Comparison of ENCODE assay signal across 9 cellular contexts in the genomic region with DNA sequence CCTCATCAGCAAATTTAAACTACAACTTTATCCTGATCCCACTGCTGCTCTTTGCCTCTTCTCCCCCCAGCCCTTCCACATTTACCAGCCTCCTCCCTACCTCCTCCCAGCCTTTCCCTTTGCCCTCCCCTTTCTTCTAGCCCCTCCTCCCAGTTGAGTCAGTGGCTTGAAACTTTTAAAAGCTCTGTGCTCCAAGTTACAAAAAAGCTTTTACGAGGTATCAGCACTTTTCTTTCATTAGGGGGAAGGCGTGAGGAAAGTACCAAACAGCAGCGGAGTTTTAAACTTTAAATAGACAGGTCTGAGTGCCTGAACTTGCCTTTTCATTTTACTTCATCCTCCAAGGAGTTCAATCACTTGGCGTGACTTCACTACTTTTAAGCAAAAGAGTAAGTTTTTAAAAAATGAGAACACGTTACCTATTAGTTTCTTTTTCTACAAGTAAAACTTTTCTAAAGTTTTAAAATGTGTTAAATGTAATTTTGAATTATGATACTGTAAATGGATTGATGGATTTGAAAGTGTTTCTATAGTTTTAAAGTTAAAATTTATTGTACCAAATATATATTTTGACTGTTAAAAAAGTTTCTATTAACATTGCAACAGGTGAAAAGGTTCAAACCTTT. TPM values are rescaled to one million over a fixed set of nuclear protein-coding genes. Genes with fewer than 3 reads are reported as not detected.
DNase-seq lines count a peak whose midpoint lies in the region; ATAC-seq, FAIRE-seq and TF ChIP-seq lines count a peak whose summit lies in the region.
"Had no signal": no experiment of that assay in that cellular context is flagged by ENCODE, and none has a peak within 500 bp of the region (broad histone marks: within the 10 kb centered on the region; RNA-seq: fewer than 3 reads in every experiment).

Gene GJA1, plus strand, starts transcription at position 203 of the 626 bp plus-strand sequence. CDS start 11,202 bp downstream, outside the sequence.

- H3K4me3 Mint-ChIP-seq in T-cell, result peak within 1 kb of the TSS; percentile 78 to 82 (median 81)

- intact Hi-C loops in esophagus squamous epithelium (cut with DNase I), result loop anchor here (10.0 kb wide), 1 partner anchor 409 kb away; no protein-coding TSS in a partner anchor

- H3K4me1 ChIP-seq in esophagus squamous epithelium (peaks cover 0 to 54% (median 0%) of the 10 kb centered on the region in 3 donors), mucosa of stomach (ENCODE audit: control insufficient read depth, insufficient read depth, low read length) (no peaks in the 10 kb centered on the region)

- H3K36me3 ChIP-seq in esophagus squamous epithelium (no peaks in the 10 kb centered on the region), mucosa of stomach (ENCODE audit: control insufficient read depth, insufficient read depth, low read length) (no peaks in the 10 kb centered on the region)

- DNase-seq in GDM1 (lab: John Stamatoyannopoulos, UW) (peak; percentile 63), T-cell (no peak), esophagus squamous epithelium (lab: John Stamatoyannopoulos, UW) (no peak), urothelium cell line (ENCODE audit: low spot score) (peak; percentile 72), COLO668 (lab: John Stamatoyannopoulos, UW; ENCODE audit: unreplicated experiment) (no peak), 8988T (no peak)

- WGBS in esophagus squamous epithelium, 2 donors, result 5 to 22% methylated on average over 5 of the region's 5 CpGs

- H3K27ac ChIP-seq in esophagus squamous epithelium, result peak within 1 kb of the TSS; percentile 84 to 94 (median 88)

- POLR2A ChIA-PET in T-cell (lab: Charles Lee), result no interaction called here

- H3K27ac Mint-ChIP-seq in T-cell, result no peak within 1 kb of the TSS

- no peaks in the 10 kb centered on the region for H3K36me3 Mint-ChIP-seq in T-cell

- peaks cover 18 to 31% of the 10 kb centered on the region in 2 donors for H3K27me3 Mint-ChIP-seq in T-cell

- peak in 3 of 4 donors; percentile 42 to 67 (median 63) for TF ChIP-seq POLR2A in esophagus squamous epithelium (IDR thresholded peaks at IDR 0.05)

- no peaks in the 10 kb centered on the region for H3K9me3 ChIP-seq in esophagus squamous epithelium
- H3K9me3 ChIP-seq in mucosa of stomach (ENCODE audit: control insufficient read depth, low read length), result no peaks in the 10 kb centered on the region

- H3K9ac ChIP-seq in mucosa of stomach (ENCODE audit: low read length), result peak within 1 kb of the TSS; percentile 47

- ATAC-seq in T-cell (replicated peaks in 1 of 4) (no peak), HG03159 (IDR thresholded peaks at IDR 0.05; ENCODE audit: unreplicated experiment) (no peak)

- H3K9me3 Mint-ChIP-seq in T-cell, result no peaks in the 10 kb centered on the region

- no peak for TF ChIP-seq CTCF in esophagus squamous epithelium (IDR thresholded peaks at IDR 0.05)

- no peak for FAIRE-seq in urothelium cell line (lab: Jason Lieb, UNC)

- H3K27me3 ChIP-seq in esophagus squamous epithelium (no peaks in the 10 kb centered on the region), mucosa of stomach (ENCODE audit: control insufficient read depth, insufficient read depth, low read length) (peaks cover 22% of the 10 kb centered on the region)

- H3K4me3 ChIP-seq in esophagus squamous epithelium (peak within 1 kb of the TSS; percentile 52 to 79 (median 66)), mucosa of stomach (ENCODE audit: low read length) (peak within 1 kb of the TSS; percentile 14)

- peaks cover 26 to 31% (median 28%) of the 10 kb centered on the region in 3 donors for H3K4me1 Mint-ChIP-seq in T-cell

- CTCF ChIA-PET in T-cell (lab: Charles Lee), result interaction anchor here in 1 of 2 donors (0.5 kb wide), 1 partner anchor 27 kb away, joined by 3 read pairs; no protein-coding TSS in a partner anchor

RNA-seq across cellular contexts. Expression of gene GJA1, which starts in this region (rescaled TPM):
- 1 to 10 TPM in 3 of 5 donors, not detected in 2; 1.1 to 1.5 (median 1.4) TPM for total RNA-seq in T-cell
- total RNA-seq in esophagus squamous epithelium, result 100 to 1,000 TPM in 1 of 4 donors, 10 to 100 TPM in 3; 73.1 to 118 (median 89.4) TPM
- total RNA-seq: T-helper 1 cell treated with Interleukin-12 subunit alpha and Interleukin-12 subunit beta and Interleukin-4 antibody, amounts not matched to agents 30 ng/mL and 1 ng/mL, for 36 hours had no signal

Comparison
In these comparisons a context has a peak if more than half of its experiments do, and no peak if none do; other contexts are left out.
1. RNA of gene GJA1 (total RNA-seq): 73.1 to 118 TPM in esophagus squamous epithelium; 1.1 to 1.5 TPM in T-cell; every median in the first group is over 10 times any median in the second.
2. DNase-seq: peak in GDM1 (single experiment) and urothelium cell line (single experiment); none in T-cell (0 of 34), esophagus squamous epithelium (single experiment), COLO668 (single experiment) and 8988T (single experiment).